Comparison of ENCODE assay signal across 9 cellular contexts in the genomic region with DNA sequence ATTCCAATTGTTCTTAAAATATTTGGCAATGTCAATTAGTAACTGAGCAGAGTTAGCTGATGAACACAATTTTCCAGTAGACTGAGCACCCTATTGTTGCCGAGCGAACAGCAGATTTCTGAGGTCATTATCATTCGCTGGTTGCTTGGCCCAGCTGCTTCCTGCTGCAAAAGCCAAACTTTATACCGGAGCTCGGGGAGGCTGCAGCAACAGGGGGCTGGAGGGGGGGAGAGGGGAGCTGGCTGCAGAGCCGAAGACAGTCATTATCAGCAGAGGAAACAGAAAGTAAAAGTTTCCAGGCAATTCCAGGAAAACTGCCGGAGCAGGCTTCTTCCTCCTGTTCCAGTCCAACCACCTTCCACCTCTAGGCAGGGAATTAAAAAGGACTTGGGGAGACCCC.
DNase-seq lines count a peak whose midpoint lies in the region; ATAC-seq and TF ChIP-seq lines count a peak whose summit lies in the region.
"Had no signal": no experiment of that assay in that cellular context is flagged by ENCODE, and none has a peak within 500 bp of the region (broad histone marks: within the 10 kb centered on the region; RNA-seq: fewer than 3 reads in every experiment).

No MANE protein-coding gene starts in this region.

- intact Hi-C loops in thyroid gland (cut with DNase I) = no loop called here
- intact Hi-C loops in CD4-positive, alpha-beta memory T cell (cut with micrococcal nuclease) = no loop called here

- TF ChIP-seq CTCF in choroid plexus epithelial cell (conservative IDR thresholded peaks at IDR 0.05; ENCODE audit: low read depth, low read length) (no peak), thyroid gland (IDR thresholded peaks at IDR 0.05) (no peak)

- H3K4me3 ChIP-seq in HUES6 (ENCODE audit: low read depth, low read length) (peak overlapping the region; percentile 15; the same call in 1 of the 2 replicates), choroid plexus epithelial cell (ENCODE audit: low read depth, low read length) (no peak overlapping the region), thyroid gland (replicated peaks in 1 of 3) (peak overlapping the region in 2 of 3 donors; percentile 2 to 15)
- H3K4me3 ChIP-seq in CD4-positive, alpha-beta memory T cell (ENCODE audit: low read length in 2 of 2) = no peak overlapping the region

- H3K9ac ChIP-seq in HUES6 (ENCODE audit: low read length) = no peak overlapping the region

- H3K27ac ChIP-seq in HUES6 (ENCODE audit: low read depth, low read length) (no peak overlapping the region), thyroid gland (peak overlapping the region; percentile 86 to 89 (median 88))
- H3K27ac ChIP-seq in CD4-positive, alpha-beta memory T cell (ENCODE audit: low read depth, low read length) = no peak overlapping the region

- 1 to 2% methylated on average over 7 of the region's 7 CpGs for WGBS in thyroid gland, 2 donors

- peak; percentile 10 for DNase-seq in choroid plexus epithelial cell (ENCODE audit: low read depth)
- no peak for DNase-seq in left lobe of liver (ENCODE audit: low spot score)
- peak; percentile 45 to 63 for DNase-seq in thyroid gland
- DNase-seq in Kasumi-1 (lab: John Stamatoyannopoulos, UW) = no peak
- no peak for DNase-seq in CD4-positive, alpha-beta memory T cell
- DNase-seq in KG1 (lab: John Stamatoyannopoulos, UW) = no peak

- H3K9me3 Mint-ChIP-seq in CD4-positive, alpha-beta memory T cell = peaks cover 0 to 3% (median 0%) of the 10 kb centered on the region in 8 donors
- H3K9me3 Mint-ChIP-seq: stimulated activated naive CD8-positive, alpha-beta T cell treated with anti-CD3 and anti-CD28 coated beads, Interleukin-15, Interleukin-2, amounts not matched to agents 100 ng/mL and 50 ng/mL, for 24 hours had no signal

- TF ChIP-seq POLR2A in thyroid gland (IDR thresholded peaks at IDR 0.05) = no peak

- H3K27me3 ChIP-seq in HUES6 (ENCODE audit: control insufficient read depth, insufficient read depth, low read length) = no peaks in the 10 kb centered on the region
- no peaks in the 10 kb centered on the region for H3K27me3 ChIP-seq in thyroid gland
- no peaks in the 10 kb centered on the region for H3K27me3 ChIP-seq in CD4-positive, alpha-beta memory T cell (ENCODE audit: insufficient read depth, low read length)

- H3K4me1 Mint-ChIP-seq in CD4-positive, alpha-beta memory T cell = no peaks in the 10 kb centered on the region

- H3K27me3 Mint-ChIP-seq in CD4-positive, alpha-beta memory T cell = peaks cover 0 to 2% of the 10 kb centered on the region in 2 donors

- ATAC-seq in left lobe of liver (peak; percentile 52), GM18858 (IDR thresholded peaks at IDR 0.05; ENCODE audit: unreplicated experiment) (no peak)

- POLR2A ChIA-PET in CD4-positive, alpha-beta memory T cell (lab: Charles Lee; ENCODE audit: partially characterized antibody) = no interaction called here

- H3K36me3 Mint-ChIP-seq in CD4-positive, alpha-beta memory T cell = no peaks in the 10 kb centered on the region

- H3K36me3 ChIP-seq in HUES6 (ENCODE audit: control insufficient read depth, insufficient read depth, low read length) (no peaks in the 10 kb centered on the region), thyroid gland (no peaks in the 10 kb centered on the region)
- no peaks in the 10 kb centered on the region for H3K36me3 ChIP-seq in CD4-positive, alpha-beta memory T cell (ENCODE audit: insufficient read depth, low read length)

- CTCF ChIA-PET in CD4-positive, alpha-beta memory T cell (lab: Charles Lee; ENCODE audit: partially characterized antibody) = no interaction called here

- no peaks in the 10 kb centered on the region for H3K9me3 ChIP-seq in HUES6 (ENCODE audit: control insufficient read depth, insufficient read depth, low read depth, low read length)
- no peaks in the 10 kb centered on the region for H3K9me3 ChIP-seq in thyroid gland
- H3K9me3 ChIP-seq in CD4-positive, alpha-beta memory T cell (ENCODE audit: control insufficient read depth in 1 of 2, low read length in 2 of 2) = no peaks in the 10 kb centered on the region

- H3K4me1 ChIP-seq in HUES6 (ENCODE audit: control insufficient read depth, insufficient read depth, low read length) (peaks cover 27% of the 10 kb centered on the region), thyroid gland (peaks cover 39 to 43% of the 10 kb centered on the region in 2 donors)
- H3K4me1 ChIP-seq in CD4-positive, alpha-beta memory T cell (ENCODE audit: insufficient read depth, low read length) = no peaks in the 10 kb centered on the region

- H3K27ac Mint-ChIP-seq in CD4-positive, alpha-beta memory T cell = no peak overlapping the region
- H3K27ac Mint-ChIP-seq: stimulated activated naive CD8-positive, alpha-beta T cell treated with anti-CD3 and anti-CD28 coated beads, Interleukin-15, Interleukin-2, amounts not matched to agents 100 ng/mL and 50 ng/mL, for 24 hours had no signal

- peak overlapping the region in 4 of 8 donors; percentile 13 to 48 (median 42) for H3K4me3 Mint-ChIP-seq in CD4-positive, alpha-beta memory T cell
- H3K4me3 Mint-ChIP-seq: stimulated activated naive CD8-positive, alpha-beta T cell treated with anti-CD3 and anti-CD28 coated beads, Interleukin-15, Interleukin-2, amounts not matched to agents 100 ng/mL and 50 ng/mL, for 24 hours had no signal

Comparison
In these comparisons a context has a peak if more than half of its experiments do, and no peak if none do; other contexts are left out.
1. H3K27ac ChIP-seq: peak in thyroid gland (3 of 3); none in HUES6 (single experiment) and CD4-positive, alpha-beta memory T cell (single experiment).
2. H3K4me3 ChIP-seq: peak in HUES6 (single experiment) and thyroid gland (2 of 3); none in choroid plexus epithelial cell (single experiment) and CD4-positive, alpha-beta memory T cell (0 of 2).
3. DNase-seq: peak in choroid plexus epithelial cell (single experiment) and thyroid gland (2 of 2); none in left lobe of liver (single experiment), Kasumi-1 (0 of 2), CD4-positive, alpha-beta memory T cell (0 of 5) and KG1 (single experiment).